Comparison of ENCODE assay signal across 8 cellular contexts in the genomic region with DNA sequence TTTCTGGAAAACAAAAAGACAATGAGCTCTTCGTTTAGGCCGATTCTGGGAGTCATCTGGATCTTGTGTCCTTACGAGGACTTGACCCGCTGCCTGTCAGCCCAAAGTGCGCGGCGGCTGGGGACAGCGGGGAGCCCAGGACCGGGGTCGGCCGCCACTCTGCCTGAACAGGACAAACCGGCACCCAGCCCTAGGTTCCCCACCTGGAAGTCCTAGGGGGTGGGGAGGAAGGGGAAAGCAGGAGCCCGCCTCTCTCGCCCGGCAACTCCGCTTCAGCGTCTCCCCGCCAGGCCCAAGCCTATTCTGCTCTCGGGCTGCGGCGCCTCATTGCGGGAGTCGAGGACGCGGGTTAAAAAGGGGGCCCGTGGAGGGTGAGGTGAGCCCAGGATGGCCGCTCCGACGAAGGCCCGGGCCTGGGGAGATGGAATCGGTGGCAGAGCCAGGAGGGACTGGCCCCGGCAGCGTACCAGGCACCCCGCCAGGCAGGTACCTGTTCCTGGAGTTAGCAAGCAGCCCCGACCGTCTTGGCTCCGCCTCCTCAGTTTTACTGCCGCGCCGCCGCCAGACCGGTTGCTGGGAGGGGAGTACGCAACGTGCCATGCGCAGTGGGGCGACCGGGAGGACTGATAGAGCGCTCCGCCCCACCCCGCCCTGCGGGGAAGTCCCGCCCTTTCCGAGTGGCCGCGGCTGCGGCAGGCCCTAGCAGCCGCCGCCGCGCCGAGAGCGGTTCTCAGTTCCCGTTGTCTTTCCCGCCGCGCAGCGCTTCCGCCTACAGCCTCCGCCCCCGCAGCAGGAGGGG. TPM values are rescaled to one million over a fixed set of nuclear protein-coding genes. Genes with fewer than 3 reads are reported as not detected.
DNase-seq lines count a peak whose midpoint lies in the region; ATAC-seq and TF ChIP-seq lines count a peak whose summit lies in the region.

A gene with protein sequence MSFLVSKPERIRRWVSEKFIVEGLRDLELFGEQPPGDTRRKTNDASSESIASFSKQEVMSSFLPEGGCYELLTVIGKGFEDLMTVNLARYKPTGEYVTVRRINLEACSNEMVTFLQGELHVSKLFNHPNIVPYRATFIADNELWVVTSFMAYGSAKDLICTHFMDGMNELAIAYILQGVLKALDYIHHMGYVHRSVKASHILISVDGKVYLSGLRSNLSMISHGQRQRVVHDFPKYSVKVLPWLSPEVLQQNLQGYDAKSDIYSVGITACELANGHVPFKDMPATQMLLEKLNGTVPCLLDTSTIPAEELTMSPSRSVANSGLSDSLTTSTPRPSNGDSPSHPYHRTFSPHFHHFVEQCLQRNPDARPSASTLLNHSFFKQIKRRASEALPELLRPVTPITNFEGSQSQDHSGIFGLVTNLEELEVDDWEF (minus strand): TSS at position 549 of the 799 bp plus-strand sequence. CDS start 13,430 bp downstream, outside the sequence.

- H3K4me1 Mint-ChIP-seq in activated naive CD8-positive, alpha-beta T cell (ENCODE audit: low read depth) = peaks cover 23% of the 10 kb centered on the region
- H3K4me1 Mint-ChIP-seq in glutamatergic neuron (ENCODE audit: low read depth, unreplicated experiment) = peaks cover 3% of the 10 kb centered on the region
- H3K4me1 Mint-ChIP-seq in osteocyte (ENCODE audit: unreplicated experiment) = peaks cover 19% of the 10 kb centered on the region

- peaks cover 3% of the 10 kb centered on the region for H3K36me3 ChIP-seq in thymus (ENCODE audit: control insufficient read depth, insufficient read depth)

- H3K9me3 Mint-ChIP-seq in activated naive CD8-positive, alpha-beta T cell (ENCODE audit: low read depth) = no peaks in the 10 kb centered on the region
- H3K9me3 Mint-ChIP-seq in glutamatergic neuron (ENCODE audit: unreplicated experiment) (peaks cover 4% of the 10 kb centered on the region), osteocyte (ENCODE audit: unreplicated experiment) (no peaks in the 10 kb centered on the region)

- H3K27me3 Mint-ChIP-seq in activated naive CD8-positive, alpha-beta T cell = no peaks in the 10 kb centered on the region
- H3K27me3 Mint-ChIP-seq in glutamatergic neuron (ENCODE audit: unreplicated experiment) (peaks cover 4% of the 10 kb centered on the region), osteocyte (ENCODE audit: unreplicated experiment) (no peaks in the 10 kb centered on the region)

- under 1% methylated on average over 70 of the region's 70 CpGs for WGBS in thymus

- H3K27ac ChIP-seq in thymus (ENCODE audit: low read depth) = peak within 1 kb of the TSS; percentile 96

- peak; percentile 88 for ATAC-seq in HG02610 (IDR thresholded peaks at IDR 0.05; ENCODE audit: unreplicated experiment)

- H3K27me3 ChIP-seq in thymus (ENCODE audit: control insufficient read depth, insufficient read depth) = no peaks in the 10 kb centered on the region

- H3K4me1 ChIP-seq in thymus (ENCODE audit: control insufficient read depth, insufficient read depth, low read length) = peaks cover 3% of the 10 kb centered on the region

- H3K27ac Mint-ChIP-seq in activated naive CD8-positive, alpha-beta T cell = peak within 1 kb of the TSS; percentile 97
- H3K27ac Mint-ChIP-seq in glutamatergic neuron (ENCODE audit: unreplicated experiment) (peak within 1 kb of the TSS; percentile 97), osteocyte (ENCODE audit: unreplicated experiment) (peak within 1 kb of the TSS; percentile 94)

- no peaks in the 10 kb centered on the region for H3K9me3 ChIP-seq in thymus (ENCODE audit: control insufficient read depth)

- H3K4me3 Mint-ChIP-seq in activated naive CD8-positive, alpha-beta T cell = peak within 1 kb of the TSS; percentile 96
- H3K4me3 Mint-ChIP-seq in glutamatergic neuron (ENCODE audit: unreplicated experiment) (peak within 1 kb of the TSS; percentile 94), osteocyte (ENCODE audit: unreplicated experiment) (peak within 1 kb of the TSS; percentile 90)

- TF ChIP-seq CTCF in glutamatergic neuron (IDR thresholded peaks at IDR 0.05; ENCODE audit: partially characterized antibody, unreplicated experiment) = no peak
- TF ChIP-seq CTCF in osteocyte (IDR thresholded peaks at IDR 0.05) = no peak

- peaks cover 5% of the 10 kb centered on the region for H3K36me3 Mint-ChIP-seq in activated naive CD8-positive, alpha-beta T cell
- no peaks in the 10 kb centered on the region for H3K36me3 Mint-ChIP-seq in glutamatergic neuron (ENCODE audit: unreplicated experiment)
- peaks cover 10% of the 10 kb centered on the region for H3K36me3 Mint-ChIP-seq in osteocyte (ENCODE audit: unreplicated experiment)

- H3K4me3 ChIP-seq in GM08714 (ENCODE audit: low read length) = peak within 1 kb of the TSS; percentile 86
- H3K4me3 ChIP-seq in thymus (ENCODE audit: low read length) = peak within 1 kb of the TSS; percentile 89

- DNase-seq in NCI-H1092 treated with DMSO at 0.1 percent for 48 hours (lab: John Stamatoyannopoulos, UW) (peak; percentile 99), SKM-1 (lab: John Stamatoyannopoulos, UW; ENCODE audit: unreplicated experiment) (peak; percentile 97), glutamatergic neuron (peak; percentile 99), osteocyte (ENCODE audit: extremely low spot score, unreplicated experiment) (peak; percentile 99)

RNA-seq across cellular contexts. Expression of the gene that starts here (rescaled TPM):
- total RNA-seq in glutamatergic neuron (ENCODE audit: unreplicated experiment) (58.8 TPM), osteocyte (42.9 and 50.6 TPM in 2 replicates)
- 32.2 TPM for polyA plus RNA-seq in thymus

Comparison
In these comparisons a context has a peak if more than half of its experiments do, and no peak if none do; other contexts are left out.
1. Peak in every context shown above with its lines: DNase-seq, ATAC-seq, H3K4me3 ChIP-seq and H3K27ac ChIP-seq.